ENCODE assay signal across 14 cellular contexts in the genomic region with DNA sequence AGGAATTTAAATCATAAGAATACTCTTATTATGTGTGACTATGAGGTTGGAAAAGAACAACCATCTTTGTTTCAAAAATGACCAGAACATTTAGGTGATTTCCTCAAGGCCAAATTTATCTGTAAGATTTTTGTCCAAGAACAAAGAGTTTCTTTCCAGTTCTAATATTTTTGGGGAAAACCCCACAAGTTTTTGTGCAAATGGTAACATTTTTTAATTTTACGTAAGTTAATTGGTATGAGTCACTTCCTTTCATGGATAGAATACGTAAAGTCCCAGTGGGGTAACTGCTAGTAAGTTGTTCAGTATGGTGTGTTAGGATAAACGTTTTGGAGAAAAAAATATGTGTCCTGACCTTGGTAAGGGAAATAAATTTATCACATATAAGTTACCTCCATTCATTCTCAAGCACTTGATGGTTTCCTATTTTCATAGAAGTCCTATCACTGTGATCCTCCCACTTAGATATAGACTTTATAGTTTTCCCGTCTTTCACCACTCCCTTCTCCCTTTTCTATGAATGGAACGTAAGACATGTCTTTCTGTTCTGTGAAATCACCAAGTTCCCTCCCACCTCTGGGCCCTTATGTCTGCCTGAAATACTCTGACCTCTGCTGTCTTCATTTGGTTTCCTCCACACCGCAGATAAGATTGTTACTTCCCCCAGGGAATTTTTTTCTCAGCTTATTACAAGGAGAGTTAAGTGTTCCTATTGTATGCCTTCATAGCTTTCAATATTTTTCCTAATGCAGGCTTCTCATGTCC. TPM values are rescaled to one million over a fixed set of nuclear protein-coding genes. Genes with fewer than 3 reads are reported as not detected.
DNase-seq lines count a peak whose midpoint lies in the region; ATAC-seq and TF ChIP-seq lines count a peak whose summit lies in the region.
"Had no signal": no experiment of that assay in that cellular context is flagged by ENCODE, and none has a peak within 500 bp of the region (broad histone marks: within the 10 kb centered on the region; RNA-seq: fewer than 3 reads in every experiment).

No MANE protein-coding gene starts in this region.

- no peaks in the 10 kb centered on the region for H3K36me3 Mint-ChIP-seq in Caco-2 (ENCODE audit: insufficient read depth, unreplicated experiment)
- H3K36me3 Mint-ChIP-seq: neural progenitor cell; stimulated activated effector memory CD8-positive, alpha-beta T cell treated with anti-CD3 and anti-CD28 coated beads, Interleukin-12 subunit alpha, Interleukin-12 subunit beta, amount 100 ng/mL, for 72 hours; T-cell had no signal

- ATAC-seq in GM21381 (IDR thresholded peaks at IDR 0.05; ENCODE audit: unreplicated experiment) (no peak), GM21723 (IDR thresholded peaks at IDR 0.05; ENCODE audit: unreplicated experiment) (no peak)
- ATAC-seq: stimulated activated effector memory CD8-positive, alpha-beta T cell treated with anti-CD3 and anti-CD28 coated beads, Interleukin-12 subunit alpha, Interleukin-12 subunit beta, amount 100 ng/mL, for 72 hours; T-cell had no signal

- no peak overlapping the region for H3K4me3 ChIP-seq in Caco-2 (ENCODE audit: low read depth, low read length)
- no peak overlapping the region for H3K4me3 ChIP-seq in H7 (ENCODE audit: insufficient read depth, low read depth, low read length)
- H3K4me3 ChIP-seq in SK-N-MC: no peak overlapping the region

- H3K4me3 Mint-ChIP-seq in Caco-2 (ENCODE audit: unreplicated experiment): no peak overlapping the region
- H3K4me3 Mint-ChIP-seq: neural progenitor cell; stimulated activated effector memory CD8-positive, alpha-beta T cell treated with anti-CD3 and anti-CD28 coated beads, Interleukin-12 subunit alpha, Interleukin-12 subunit beta, amount 100 ng/mL, for 72 hours; T-cell had no signal

- peaks cover 6% of the 10 kb centered on the region for H3K9me3 ChIP-seq in Caco-2
- no peaks in the 10 kb centered on the region for H3K9me3 ChIP-seq in SK-N-MC (ENCODE audit: low read depth, low read length)

- H3K4me1 Mint-ChIP-seq in Caco-2 (ENCODE audit: low read depth, unreplicated experiment): no peaks in the 10 kb centered on the region
- H3K4me1 Mint-ChIP-seq: neural progenitor cell had no signal

- CTCF ChIA-PET in Caco-2 (lab: Charles Lee): no interaction called here

- no peaks in the 10 kb centered on the region for H3K27me3 Mint-ChIP-seq in Caco-2 (ENCODE audit: insufficient read depth, unreplicated experiment)

- H3K9ac ChIP-seq in SK-N-MC (ENCODE audit: insufficient read length): no peak overlapping the region
- H3K9ac ChIP-seq: neural progenitor cell had no signal

- peaks cover 6% of the 10 kb centered on the region for H3K4me1 ChIP-seq in Caco-2
- H3K4me1 ChIP-seq: neural progenitor cell had no signal

- intact Hi-C loops in Caco-2 (cut with micrococcal nuclease; ENCODE audit: unreplicated experiment): no loop called here

- H3K27ac ChIP-seq in SK-N-MC: no peak overlapping the region
- H3K27ac ChIP-seq: neural progenitor cell had no signal

- H3K9me3 Mint-ChIP-seq in Caco-2 (ENCODE audit: unreplicated experiment): peaks cover 19% of the 10 kb centered on the region

- POLR2A ChIA-PET in Caco-2 (lab: Charles Lee): no interaction called here

- no TSS peak for BruUV-seq in Caco-2 (replicated peaks; lab: Mats Ljungman, UMichigan)

- H3K27ac Mint-ChIP-seq in Caco-2 (ENCODE audit: unreplicated experiment): peak overlapping the region; percentile 7
- H3K27ac Mint-ChIP-seq: neural progenitor cell; stimulated activated effector memory CD8-positive, alpha-beta T cell treated with anti-CD3 and anti-CD28 coated beads, Interleukin-12 subunit alpha, Interleukin-12 subunit beta, amount 100 ng/mL, for 72 hours; T-cell had no signal

- no peak for TF ChIP-seq CTCF in Caco-2 (IDR thresholded peaks at IDR 0.05; ENCODE audit: insufficient read depth in 1 of 2, low read depth in 1 of 2, low read length in 1 of 2, severe bottlenecking in 1 of 2, unreplicated experiment in 1 of 2)

- H3K27me3 ChIP-seq in Caco-2 (replicated peaks; ENCODE audit: control insufficient read depth, insufficient read depth, low read length) (no peaks in the 10 kb centered on the region), H7 (ENCODE audit: control insufficient read depth, insufficient read depth, low read length) (no peaks in the 10 kb centered on the region)

- H3K36me3 ChIP-seq in Caco-2 (ENCODE audit: control insufficient read depth, insufficient read depth, low read length): no peaks in the 10 kb centered on the region
- H3K36me3 ChIP-seq in H7 (replicated peaks; ENCODE audit: control insufficient read depth, insufficient read depth, low read length): no peaks in the 10 kb centered on the region
- H3K36me3 ChIP-seq in SK-N-MC (ENCODE audit: insufficient read depth, low read length): no peaks in the 10 kb centered on the region
- H3K36me3 ChIP-seq: neural progenitor cell had no signal

- DNase-seq in Caco-2 (no peak), H7 (peak; percentile 29), SK-N-MC (ENCODE audit: low read depth, low spot score) (peak; percentile 20), iPS-NIHi7 (ENCODE audit: extremely low spot score) (peak; percentile 31), DMS53 treated with DMSO at 0.1 percent for 48 hours (lab: John Stamatoyannopoulos, UW; ENCODE audit: unreplicated experiment) (no peak), superior temporal gyrus (ENCODE audit: extremely low spot score) (no peak)
- DNase-seq: anterior cingulate cortex, kidney glomerular epithelial cell, NCI-H526, T-cell had no signal

RNA-seq across cellular contexts. Expression of gene TSNAX, which starts 34.9 kb away (rescaled TPM):
- 37.0 and 39.0 TPM in 2 replicates for total RNA-seq in Caco-2 (2022)
- total RNA-seq in H7 (2014; rRNA removed; shearing (Covaris generic)): 48.3 and 51.0 TPM in 2 replicates

Comparison
In these comparisons a context has a peak if more than half of its experiments do, and no peak if none do; other contexts are left out.
1. DNase-seq: peak in H7 (single experiment), SK-N-MC (single experiment) and iPS-NIHi7 (single experiment); none in Caco-2 (0 of 2), DMS53 treated with DMSO at 0.1 percent for 48 hours (single experiment) and superior temporal gyrus (single experiment).